In the genomic region with DNA sequence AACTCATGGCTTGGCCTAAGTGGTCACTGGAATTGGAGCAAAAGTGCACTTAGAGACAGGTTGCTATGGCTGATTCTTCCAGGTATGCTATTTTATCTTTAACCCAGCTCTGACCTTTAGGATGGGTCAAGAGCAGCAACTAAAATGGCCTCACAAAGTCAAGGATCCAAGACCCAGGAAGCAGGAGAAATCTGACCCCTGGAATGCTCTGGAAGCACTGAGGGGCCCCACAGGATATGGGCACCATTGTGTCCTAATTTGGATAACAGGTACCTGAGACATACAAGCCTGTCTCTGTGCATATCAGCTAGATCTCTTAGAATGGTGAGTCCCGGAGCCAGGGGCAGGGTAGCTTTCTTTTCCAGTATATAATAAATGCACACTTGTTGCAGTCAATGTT, we compare ENCODE assay signal across 1 cellular context.
TF ChIP-seq lines count a peak whose summit lies in the region.

No MANE protein-coding gene starts in this region.

TF ChIP-seq in H1, 55 proteins besides CTCF, POLR2A, EP300 and RAD21:
- TF ChIP-seq TEAD4 (IDR thresholded peaks at IDR 0.05; ENCODE audit: low read depth, low read length) (peak; percentile 41; the same call in 1 of the 2 replicates), SRF (IDR thresholded peaks at IDR 0.05; ENCODE audit: low read depth, low read length) (0 out of 2 replicates have a peak, but pooled peaks have one; percentile 3), KDM4A (IDR thresholded peaks at IDR 0.05; ENCODE audit: low read depth, low read length, severe bottlenecking) (no peak)
